In the genomic region with DNA sequence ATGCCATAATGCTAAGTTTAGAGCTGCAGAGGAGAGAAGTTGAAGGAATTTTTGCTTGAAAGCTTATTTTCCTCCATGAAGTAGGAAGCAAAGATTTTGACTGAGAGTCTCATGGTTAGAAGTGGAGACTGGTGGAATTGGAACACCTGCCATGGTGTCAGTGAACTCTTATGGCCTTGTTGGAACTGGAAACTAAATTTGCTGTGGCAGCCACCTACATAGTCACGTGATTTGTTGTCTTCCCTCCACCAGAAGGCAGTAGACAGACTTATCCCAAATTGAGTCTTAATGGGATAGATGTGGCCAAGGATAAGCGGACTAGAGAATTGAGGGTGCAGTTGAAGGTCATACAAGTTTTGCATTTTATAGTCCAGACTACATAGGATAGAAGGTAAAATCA, we compare ENCODE assay signal across 1 cellular context.
TF ChIP-seq lines count a peak whose summit lies in the region.

No MANE protein-coding gene starts in this region.

TF ChIP-seq in WTC11, 78 proteins besides CTCF, POLR2A, EP300 and RAD21 (continued from another document):
- TF ChIP-seq, protein P1, sequence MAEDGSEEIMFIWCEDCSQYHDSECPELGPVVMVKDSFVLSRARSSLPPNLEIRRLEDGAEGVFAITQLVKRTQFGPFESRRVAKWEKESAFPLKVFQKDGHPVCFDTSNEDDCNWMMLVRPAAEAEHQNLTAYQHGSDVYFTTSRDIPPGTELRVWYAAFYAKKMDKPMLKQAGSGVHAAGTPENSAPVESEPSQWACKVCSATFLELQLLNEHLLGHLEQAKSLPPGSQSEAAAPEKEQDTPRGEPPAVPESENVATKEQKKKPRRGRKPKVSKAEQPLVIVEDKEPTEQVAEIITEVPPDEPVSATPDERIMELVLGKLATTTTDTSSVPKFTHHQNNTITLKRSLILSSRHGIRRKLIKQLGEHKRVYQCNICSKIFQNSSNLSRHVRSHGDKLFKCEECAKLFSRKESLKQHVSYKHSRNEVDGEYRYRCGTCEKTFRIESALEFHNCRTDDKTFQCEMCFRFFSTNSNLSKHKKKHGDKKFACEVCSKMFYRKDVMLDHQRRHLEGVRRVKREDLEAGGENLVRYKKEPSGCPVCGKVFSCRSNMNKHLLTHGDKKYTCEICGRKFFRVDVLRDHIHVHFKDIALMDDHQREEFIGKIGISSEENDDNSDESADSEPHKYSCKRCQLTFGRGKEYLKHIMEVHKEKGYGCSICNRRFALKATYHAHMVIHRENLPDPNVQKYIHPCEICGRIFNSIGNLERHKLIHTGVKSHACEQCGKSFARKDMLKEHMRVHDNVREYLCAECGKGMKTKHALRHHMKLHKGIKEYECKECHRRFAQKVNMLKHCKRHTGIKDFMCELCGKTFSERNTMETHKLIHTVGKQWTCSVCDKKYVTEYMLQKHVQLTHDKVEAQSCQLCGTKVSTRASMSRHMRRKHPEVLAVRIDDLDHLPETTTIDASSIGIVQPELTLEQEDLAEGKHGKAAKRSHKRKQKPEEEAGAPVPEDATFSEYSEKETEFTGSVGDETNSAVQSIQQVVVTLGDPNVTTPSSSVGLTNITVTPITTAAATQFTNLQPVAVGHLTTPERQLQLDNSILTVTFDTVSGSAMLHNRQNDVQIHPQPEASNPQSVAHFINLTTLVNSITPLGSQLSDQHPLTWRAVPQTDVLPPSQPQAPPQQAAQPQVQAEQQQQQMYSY (CRISPR knock-in tag; IDR thresholded peaks at IDR 0.05): no peak
- TF ChIP-seq, protein P2, sequence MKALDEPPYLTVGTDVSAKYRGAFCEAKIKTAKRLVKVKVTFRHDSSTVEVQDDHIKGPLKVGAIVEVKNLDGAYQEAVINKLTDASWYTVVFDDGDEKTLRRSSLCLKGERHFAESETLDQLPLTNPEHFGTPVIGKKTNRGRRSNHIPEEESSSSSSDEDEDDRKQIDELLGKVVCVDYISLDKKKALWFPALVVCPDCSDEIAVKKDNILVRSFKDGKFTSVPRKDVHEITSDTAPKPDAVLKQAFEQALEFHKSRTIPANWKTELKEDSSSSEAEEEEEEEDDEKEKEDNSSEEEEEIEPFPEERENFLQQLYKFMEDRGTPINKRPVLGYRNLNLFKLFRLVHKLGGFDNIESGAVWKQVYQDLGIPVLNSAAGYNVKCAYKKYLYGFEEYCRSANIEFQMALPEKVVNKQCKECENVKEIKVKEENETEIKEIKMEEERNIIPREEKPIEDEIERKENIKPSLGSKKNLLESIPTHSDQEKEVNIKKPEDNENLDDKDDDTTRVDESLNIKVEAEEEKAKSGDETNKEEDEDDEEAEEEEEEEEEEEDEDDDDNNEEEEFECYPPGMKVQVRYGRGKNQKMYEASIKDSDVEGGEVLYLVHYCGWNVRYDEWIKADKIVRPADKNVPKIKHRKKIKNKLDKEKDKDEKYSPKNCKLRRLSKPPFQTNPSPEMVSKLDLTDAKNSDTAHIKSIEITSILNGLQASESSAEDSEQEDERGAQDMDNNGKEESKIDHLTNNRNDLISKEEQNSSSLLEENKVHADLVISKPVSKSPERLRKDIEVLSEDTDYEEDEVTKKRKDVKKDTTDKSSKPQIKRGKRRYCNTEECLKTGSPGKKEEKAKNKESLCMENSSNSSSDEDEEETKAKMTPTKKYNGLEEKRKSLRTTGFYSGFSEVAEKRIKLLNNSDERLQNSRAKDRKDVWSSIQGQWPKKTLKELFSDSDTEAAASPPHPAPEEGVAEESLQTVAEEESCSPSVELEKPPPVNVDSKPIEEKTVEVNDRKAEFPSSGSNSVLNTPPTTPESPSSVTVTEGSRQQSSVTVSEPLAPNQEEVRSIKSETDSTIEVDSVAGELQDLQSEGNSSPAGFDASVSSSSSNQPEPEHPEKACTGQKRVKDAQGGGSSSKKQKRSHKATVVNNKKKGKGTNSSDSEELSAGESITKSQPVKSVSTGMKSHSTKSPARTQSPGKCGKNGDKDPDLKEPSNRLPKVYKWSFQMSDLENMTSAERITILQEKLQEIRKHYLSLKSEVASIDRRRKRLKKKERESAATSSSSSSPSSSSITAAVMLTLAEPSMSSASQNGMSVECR (CRISPR knock-in tag; IDR thresholded peaks at IDR 0.05; ENCODE audit: borderline replicate concordance): no peak
TF ChIP-seq in WTC11: peak in this region for 0.
